Comparison of ENCODE assay signal across 6 cellular contexts in genomic region chr2:135698838-135699237, GRCh38.
"Had no signal": no experiment of that assay in that cellular context is flagged by ENCODE, and none has a peak within 500 bp of the region (broad histone marks: within the 10 kb centered on the region; RNA-seq: fewer than 3 reads in every experiment).

No MANE protein-coding gene starts in this region.

- FAIRE-seq: G401.6, GM12878, GM18507, GM19239 had no signal

- H3K4me3 ChIP-seq: GM12878 had no signal

- DNase-seq: GDM1, GF-D8 had no signal

- ATAC-seq: GM12878 had no signal
